In genomic region chr19:42132030-42132628, GRCh38 we compare ENCODE assay signal across 8 cellular contexts. TPM values are rescaled to one million over a fixed set of nuclear protein-coding genes. Genes with fewer than 3 reads are reported as not detected.
A peak's percentile ranks its signal among the peaks of the same experiment; 100 is the strongest.
DNase-seq lines count a peak whose midpoint lies in the region; ATAC-seq and TF ChIP-seq lines count a peak whose summit lies in the region.

TSS of gene POU2F2 (minus strand) at chr19:42132446. CDS start at chr19:42132411, 35 bp downstream.

- H3K27ac Mint-ChIP-seq in endodermal cell (no peak within 1 kb of the TSS), neural progenitor cell (peak within 1 kb of the TSS; percentile 31)

- peak within 1 kb of the TSS; percentile 81 for H3K4me2 ChIP-seq in neural progenitor cell

- peaks cover 31% of the 10 kb centered on the region for H3K27me3 ChIP-seq in HUES48 (ENCODE audit: control insufficient read depth, insufficient read depth, low read length)
- peaks cover 32% of the 10 kb centered on the region for H3K27me3 ChIP-seq in endodermal cell (ENCODE audit: control insufficient read depth, insufficient read depth, low read length, poor library complexity, severe bottlenecking)
- H3K27me3 ChIP-seq in neural progenitor cell = peaks cover 58% of the 10 kb centered on the region
- peaks cover 5% of the 10 kb centered on the region for H3K27me3 ChIP-seq in thoracic aorta (replicated peaks; ENCODE audit: insufficient read depth)

- H3K9me3 Mint-ChIP-seq in endodermal cell (no peaks in the 10 kb centered on the region), neural progenitor cell (peaks cover 2% of the 10 kb centered on the region)

- H3K4me1 Mint-ChIP-seq in endodermal cell = peaks cover 3% of the 10 kb centered on the region
- peaks cover 18% of the 10 kb centered on the region for H3K4me1 Mint-ChIP-seq in neural progenitor cell

- H3K4me1 ChIP-seq in HUES48 (ENCODE audit: control insufficient read depth, insufficient read depth, low read length) (peaks cover 4% of the 10 kb centered on the region; the same call in 1 of the 2 replicates), endodermal cell (ENCODE audit: control insufficient read depth, insufficient read depth, low read length) (no peaks in the 10 kb centered on the region), neural progenitor cell (peaks cover 13% of the 10 kb centered on the region), thoracic aorta (ENCODE audit: control insufficient read depth in 1 of 2, low read depth in 2 of 2) (peaks cover 4 to 15% of the 10 kb centered on the region in 2 donors)

- DNase-seq in activated CD4-positive, alpha-beta T cell treated with anti-CD3 and anti-CD28 coated beads, Interleukin-2, amount 50 U/mL, for 48 hours = peak; percentile 85 to 87
- DNase-seq in endodermal cell (peak; percentile 71), neural progenitor cell (ENCODE audit: low spot score) (peak; percentile 51), thoracic aorta (ENCODE audit: low spot score) (no peak), HEK293T (ENCODE audit: extremely low spot score) (no peak), kidney glomerular epithelial cell (lab: John Stamatoyannopoulos, UW) (no peak)

- H3F3A ChIP-seq in neural progenitor cell (ENCODE audit: low read depth) = peaks cover 4% of the 10 kb centered on the region

- H3K4me3 Mint-ChIP-seq in endodermal cell (peak within 1 kb of the TSS; percentile 36), neural progenitor cell (peak within 1 kb of the TSS; percentile 30)

- H3K9ac ChIP-seq in HUES48 (ENCODE audit: low read depth, low read length) (peak within 1 kb of the TSS; percentile 47; the same call in 1 of the 2 replicates), endodermal cell (ENCODE audit: extremely low read depth, low read length, poor library complexity, severe bottlenecking) (no peak within 1 kb of the TSS), neural progenitor cell (no peak within 1 kb of the TSS)

- H3K36me3 ChIP-seq in HUES48 (ENCODE audit: control insufficient read depth, insufficient read depth, low read length) (no peaks in the 10 kb centered on the region), endodermal cell (ENCODE audit: control insufficient read depth, insufficient read depth, low read length) (no peaks in the 10 kb centered on the region), neural progenitor cell (no peaks in the 10 kb centered on the region), thoracic aorta (no peaks in the 10 kb centered on the region)

- 0 to 24% methylated on average over 5 to 16 of the region's 16 CpGs for WGBS in endodermal cell (ENCODE audit: insufficient coverage in 1 of 2, insufficient read length in 1 of 2), 2 experiments

- POLR2A ChIA-PET in HEK293T (lab: Yijun Ruan, JAX) = no interaction called here

- TF ChIP-seq CTCF in endodermal cell (conservative IDR thresholded peaks at IDR 0.05) (no peak), neural progenitor cell (IDR thresholded peaks at IDR 0.05) (no peak), thoracic aorta (IDR thresholded peaks at IDR 0.05) (no peak)

- H2AFZ ChIP-seq in neural progenitor cell (replicated peaks) = peak within 1 kb of the TSS; percentile 58

- H3K4me3 ChIP-seq in HUES48 (ENCODE audit: low read depth, low read length) = peak within 1 kb of the TSS; percentile 69
- peak within 1 kb of the TSS; percentile 49 for H3K4me3 ChIP-seq in endodermal cell (ENCODE audit: low read length)
- peak within 1 kb of the TSS; percentile 44 for H3K4me3 ChIP-seq in neural progenitor cell
- H3K4me3 ChIP-seq in thoracic aorta = peak within 1 kb of the TSS; percentile 64

- peak; percentile 32 for ATAC-seq in GM18873 (IDR thresholded peaks at IDR 0.05; ENCODE audit: low FRiP score, unreplicated experiment)
- no peak for ATAC-seq in thoracic aorta (ENCODE audit: insufficient number of reproducible peaks, low FRiP score, low read depth)

- no peaks in the 10 kb centered on the region for H3K79me2 ChIP-seq in neural progenitor cell (ENCODE audit: low read depth)

- H3K27ac ChIP-seq in HUES48 (ENCODE audit: low read depth, low read length) (no peak within 1 kb of the TSS), endodermal cell (ENCODE audit: low read depth, low read length) (no peak within 1 kb of the TSS), neural progenitor cell (no peak within 1 kb of the TSS), thoracic aorta (no peak within 1 kb of the TSS)

- H3K9me3 ChIP-seq in HUES48 (ENCODE audit: control insufficient read depth, insufficient read depth, low read length) (no peaks in the 10 kb centered on the region), endodermal cell (ENCODE audit: control insufficient read depth, low read length) (no peaks in the 10 kb centered on the region), neural progenitor cell (ENCODE audit: low read depth) (no peaks in the 10 kb centered on the region), thoracic aorta (no peaks in the 10 kb centered on the region)

- no peaks in the 10 kb centered on the region for H4K20me1 ChIP-seq in neural progenitor cell (ENCODE audit: low read depth)

- H3K36me3 Mint-ChIP-seq in endodermal cell (ENCODE audit: low read depth) (no peaks in the 10 kb centered on the region), neural progenitor cell (no peaks in the 10 kb centered on the region)

- CTCF ChIA-PET in HEK293T (lab: Yijun Ruan, JAX) = interaction anchor here (0.6 to 1.3 kb wide), 5 partner anchors 17 to 442 kb away, joined by 3 to 17 read pairs (median 3); no protein-coding TSS in a partner anchor

- H3K27me3 Mint-ChIP-seq in endodermal cell (ENCODE audit: insufficient read depth) = peaks cover 44% of the 10 kb centered on the region
- H3K27me3 Mint-ChIP-seq in neural progenitor cell (ENCODE audit: insufficient read depth, low read depth) = peaks cover 41% of the 10 kb centered on the region

TF ChIP-seq in HEK293T, 16 proteins besides CTCF, POLR2A, EP300 and RAD21:
- TF ChIP-seq FOXK2 (IDR thresholded peaks at IDR 0.05) (no peak), BHLHE40 (IDR thresholded peaks at IDR 0.05; ENCODE audit: borderline replicate concordance) (no peak), FOXA1 (IDR thresholded peaks at IDR 0.05) (no peak), ARNT (IDR thresholded peaks at IDR 0.05) (no peak), NFRKB (IDR thresholded peaks at IDR 0.05) (no peak), HDGF (IDR thresholded peaks at IDR 0.05; ENCODE audit: borderline replicate concordance) (no peak), PKNOX1 (IDR thresholded peaks at IDR 0.05) (no peak), FOXM1 (IDR thresholded peaks at IDR 0.05; ENCODE audit: borderline replicate concordance) (no peak), CTBP1 (IDR thresholded peaks at IDR 0.05; ENCODE audit: borderline replicate concordance) (no peak), LEF1 (IDR thresholded peaks at IDR 0.05; ENCODE audit: borderline replicate concordance) (no peak), SUZ12 (IDR thresholded peaks at IDR 0.05) (no peak), ZNF384 (IDR thresholded peaks at IDR 0.05) (no peak)

RNA-seq across cellular contexts. Expression of gene POU2F2, which starts in this region (rescaled TPM):
- 1 to 10 TPM; 1.8 to 2.6 TPM for total RNA-seq in endodermal cell
- 9.7 TPM for polyA plus RNA-seq in endodermal cell (2013, experiment 1 of 2)
- 7.1 TPM for polyA plus RNA-seq in endodermal cell (2013, experiment 2 of 2)
- 0.31 and 0.69 TPM in 2 replicates for total RNA-seq in neural progenitor cell (ENCODE audit: low replicate concordance)
- total RNA-seq in thoracic aorta = 1 to 10 TPM in 1 of 2 donors, under 1 TPM in 1; 0.85 to 5.8 TPM

Comparison
In these comparisons a context has a peak if more than half of its experiments do, and no peak if none do; other contexts are left out.
1. Peak in DNase-seq, H3K4me3 ChIP-seq and H3K4me2 ChIP-seq in neural progenitor cell; RNA of the gene not detected or under 1 TPM.
2. DNase-seq: peak in activated CD4-positive, alpha-beta T cell treated with anti-CD3 and anti-CD28 coated beads, Interleukin-2, amount 50 U/mL, for 48 hours (2 of 2) and endodermal cell (single experiment); none in thoracic aorta (single experiment), HEK293T (single experiment) and kidney glomerular epithelial cell (single experiment).
3. Peak in every context shown above with its lines, with median percentiles within 50 percentile points of each other: H3K4me3 ChIP-seq.